ENCODE assay signal across 22 cellular contexts in genomic region chr4:148874331-148874730, GRCh38.
DNase-seq lines count a peak whose midpoint lies in the region; ATAC-seq and TF ChIP-seq lines count a peak whose summit lies in the region.
"Had no signal": no experiment of that assay in that cellular context is flagged by ENCODE, and none has a peak within 500 bp of the region (broad histone marks: within the 10 kb centered on the region; RNA-seq: fewer than 3 reads in every experiment).

No MANE protein-coding gene starts in this region.

- peak; percentile 6; the same call in 1 of the 2 replicates for TF ChIP-seq RAD21 in Ishikawa (IDR thresholded peaks at IDR 0.05; ENCODE audit: low read depth)

- no peaks in the 10 kb centered on the region for H3K4me1 Mint-ChIP-seq in activated naive CD8-positive, alpha-beta T cell treated with anti-CD3 and anti-CD28 coated beads for 36 hours
- H3K4me1 Mint-ChIP-seq: activated CD4-positive, alpha-beta T cell treated with anti-CD3 and anti-CD28 coated beads, Interleukin-2, amount 10 ng/mL, durations not matched to agents 24 days and 14 days; stimulated activated naive B cell treated with anti-CD40 and anti-IgM and Interleukin-4, amounts not matched to agents 10 μg/mL and 1 μg/mL and 100 μg/mL, for 72 hours had no signal

- H3K4me3 ChIP-seq in A673 (ENCODE audit: low read depth, low read length, poor library complexity, severe bottlenecking), result no peak overlapping the region
- H3K4me3 ChIP-seq in WERI-Rb-1 (ENCODE audit: low read depth, low read length), result no peak overlapping the region
- H3K4me3 ChIP-seq: coronary artery, psoas muscle, testis had no signal

- H3K27me3 ChIP-seq in A673 (replicated peaks; ENCODE audit: insufficient read depth, low read depth, low read length, poor library complexity) (no peaks in the 10 kb centered on the region), WERI-Rb-1 (ENCODE audit: insufficient read depth, low read depth, severe bottlenecking) (no peaks in the 10 kb centered on the region)
- H3K27me3 ChIP-seq: testis had no signal

- DNase-seq in A673 (ENCODE audit: low spot score) (peak; percentile 10), WERI-Rb-1 (no peak), left colon (no peak), RKO (ENCODE audit: low spot score) (no peak), NCI-H1105 (lab: John Stamatoyannopoulos, UW) (no peak)
- no peak for DNase-seq in activated naive CD8-positive, alpha-beta T cell treated with anti-CD3 and anti-CD28 coated beads for 36 hours
- DNase-seq: ACHN; activated CD4-positive, alpha-beta T cell treated with anti-CD3 and anti-CD28 coated beads, Interleukin-2, amount 10 ng/mL, durations not matched to agents 24 days and 14 days; DMS 273 treated with DMSO at 0.1 percent for 48 hours; H7; Karpas-422; NCI-H1092 treated with DMSO at 0.1 percent for 48 hours; NCI-H2029 treated with DMSO at 0.1 percent for 48 hours; psoas muscle; SHP77; stimulated activated CD4-positive, alpha-beta T cell treated with anti-CD3 and anti-CD28 coated beads, Interleukin-2, amount 100 ng/mL, for 24 hours; stimulated activated naive B cell treated with anti-CD40 and anti-IgM and Interleukin-4, amounts not matched to agents 10 μg/mL and 1 μg/mL and 100 μg/mL, for 72 hours; testis had no signal

- H3K27me3 Mint-ChIP-seq in activated naive CD8-positive, alpha-beta T cell treated with anti-CD3 and anti-CD28 coated beads for 36 hours, result no peaks in the 10 kb centered on the region
- H3K27me3 Mint-ChIP-seq: activated CD4-positive, alpha-beta T cell treated with anti-CD3 and anti-CD28 coated beads, Interleukin-2, amount 10 ng/mL, durations not matched to agents 24 days and 14 days had no signal

- no peaks in the 10 kb centered on the region for H3K9me3 Mint-ChIP-seq in activated naive CD8-positive, alpha-beta T cell treated with anti-CD3 and anti-CD28 coated beads for 36 hours
- H3K9me3 Mint-ChIP-seq: activated CD4-positive, alpha-beta T cell treated with anti-CD3 and anti-CD28 coated beads, Interleukin-2, amount 10 ng/mL, durations not matched to agents 24 days and 14 days; neural crest cell; stimulated activated naive B cell treated with anti-CD40 and anti-IgM and Interleukin-4, amounts not matched to agents 10 μg/mL and 1 μg/mL and 100 μg/mL, for 72 hours had no signal

- intact Hi-C loops in A673 (cut with micrococcal nuclease; ENCODE audit: unreplicated experiment), result no loop called here
- intact Hi-C loops in left colon (cut with DNase I, micrococcal nuclease), result no loop called here

- CTCF ChIA-PET in A673 (lab: Charles Lee), result interaction anchor here (0.7 kb wide), 1 partner anchor 745 kb away, joined by 7 read pairs; no protein-coding TSS in a partner anchor

- no TSS peak for BruUV-seq in A673 (replicated peaks; lab: Mats Ljungman, UMichigan)

- H3K27ac Mint-ChIP-seq in activated naive CD8-positive, alpha-beta T cell treated with anti-CD3 and anti-CD28 coated beads for 36 hours, result no peak overlapping the region
- H3K27ac Mint-ChIP-seq: activated CD4-positive, alpha-beta T cell treated with anti-CD3 and anti-CD28 coated beads, Interleukin-2, amount 10 ng/mL, durations not matched to agents 24 days and 14 days; stimulated activated naive B cell treated with anti-CD40 and anti-IgM and Interleukin-4, amounts not matched to agents 10 μg/mL and 1 μg/mL and 100 μg/mL, for 72 hours had no signal

- TF ChIP-seq EP300 in Ishikawa (IDR thresholded peaks at IDR 0.05; ENCODE audit: borderline replicate concordance), result no peak

- H3K36me3 Mint-ChIP-seq in activated naive CD8-positive, alpha-beta T cell treated with anti-CD3 and anti-CD28 coated beads for 36 hours, result no peaks in the 10 kb centered on the region
- H3K36me3 Mint-ChIP-seq: stimulated activated naive B cell treated with anti-CD40 and anti-IgM and Interleukin-4, amounts not matched to agents 10 μg/mL and 1 μg/mL and 100 μg/mL, for 72 hours had no signal

- POLR2A ChIA-PET in A673 (lab: Charles Lee; ENCODE audit: low non-redundant PET), result no interaction called here

- H3K27ac ChIP-seq in A673 (ENCODE audit: low read depth, low read length, poor library complexity, severe bottlenecking) (no peak overlapping the region), WERI-Rb-1 (no peak overlapping the region)
- H3K27ac ChIP-seq: coronary artery, psoas muscle, testis had no signal

- H3K9me3 ChIP-seq in A673 (ENCODE audit: low read depth, low read length, poor library complexity, severe bottlenecking) (no peaks in the 10 kb centered on the region), WERI-Rb-1 (ENCODE audit: severe bottlenecking) (no peaks in the 10 kb centered on the region)
- H3K9me3 ChIP-seq: psoas muscle, testis had no signal

- TF ChIP-seq CTCF in A673 (conservative IDR thresholded peaks at IDR 0.05; ENCODE audit: low read depth, low read length) (no peak), WERI-Rb-1 (IDR thresholded peaks at IDR 0.05; ENCODE audit: low read depth, low read length) (peak; percentile 24; the same call in 1 of the 2 replicates)

- H3K36me3 ChIP-seq in A673 (ENCODE audit: insufficient read depth, low read length, poor library complexity, severe bottlenecking) (no peaks in the 10 kb centered on the region), WERI-Rb-1 (no peaks in the 10 kb centered on the region)

- H3K4me1 ChIP-seq in A673 (ENCODE audit: insufficient read depth, low read length, poor library complexity, severe bottlenecking), result no peaks in the 10 kb centered on the region
- H3K4me1 ChIP-seq: psoas muscle, testis had no signal

- no peak overlapping the region for H3K4me3 Mint-ChIP-seq in activated naive CD8-positive, alpha-beta T cell treated with anti-CD3 and anti-CD28 coated beads for 36 hours
- H3K4me3 Mint-ChIP-seq: activated CD4-positive, alpha-beta T cell treated with anti-CD3 and anti-CD28 coated beads, Interleukin-2, amount 10 ng/mL, durations not matched to agents 24 days and 14 days; neural crest cell; stimulated activated naive B cell treated with anti-CD40 and anti-IgM and Interleukin-4, amounts not matched to agents 10 μg/mL and 1 μg/mL and 100 μg/mL, for 72 hours had no signal

- peak; percentile 99 for ATAC-seq in left colon
- no peak for ATAC-seq in GM19023 (IDR thresholded peaks at IDR 0.05; ENCODE audit: unreplicated experiment)

TF ChIP-seq in Ishikawa, 13 proteins besides CTCF, POLR2A, EP300 and RAD21:
- TF ChIP-seq, protein P1, sequence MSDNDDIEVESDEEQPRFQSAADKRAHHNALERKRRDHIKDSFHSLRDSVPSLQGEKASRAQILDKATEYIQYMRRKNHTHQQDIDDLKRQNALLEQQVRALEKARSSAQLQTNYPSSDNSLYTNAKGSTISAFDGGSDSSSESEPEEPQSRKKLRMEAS (IDR thresholded peaks at IDR 0.05), result no peak
- TF ChIP-seq TEAD4 (IDR thresholded peaks at IDR 0.05), result no peak
- no peak for TF ChIP-seq NFIC (IDR thresholded peaks at IDR 0.05)
- no peak for TF ChIP-seq REST (IDR thresholded peaks at IDR 0.05; ENCODE audit: low read depth)
- TF ChIP-seq, protein P2, sequence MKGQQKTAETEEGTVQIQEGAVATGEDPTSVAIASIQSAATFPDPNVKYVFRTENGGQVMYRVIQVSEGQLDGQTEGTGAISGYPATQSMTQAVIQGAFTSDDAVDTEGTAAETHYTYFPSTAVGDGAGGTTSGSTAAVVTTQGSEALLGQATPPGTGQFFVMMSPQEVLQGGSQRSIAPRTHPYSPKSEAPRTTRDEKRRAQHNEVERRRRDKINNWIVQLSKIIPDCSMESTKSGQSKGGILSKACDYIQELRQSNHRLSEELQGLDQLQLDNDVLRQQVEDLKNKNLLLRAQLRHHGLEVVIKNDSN (IDR thresholded peaks at IDR 0.05), result no peak
- TF ChIP-seq CEBPB (IDR thresholded peaks at IDR 0.05), result no peak
- no peak for TF ChIP-seq ZBTB7A (IDR thresholded peaks at IDR 0.05; ENCODE audit: low read depth)
- no peak for TF ChIP-seq TCF12 (IDR thresholded peaks at IDR 0.05; ENCODE audit: low read depth)
- TF ChIP-seq YY1 (IDR thresholded peaks at IDR 0.05; ENCODE audit: low read depth), result no peak
- no peak for TF ChIP-seq CREB1 (IDR thresholded peaks at IDR 0.05; ENCODE audit: low read depth)
- no peak for TF ChIP-seq TAF1 (IDR thresholded peaks at IDR 0.05; ENCODE audit: low read depth)
- TF ChIP-seq FOXM1 (IDR thresholded peaks at IDR 0.05; ENCODE audit: borderline replicate concordance, low read depth), result no peak
